Comparison of ENCODE assay signal across 23 cellular contexts in genomic region chrX:152619897-152620296, GRCh38. TPM values are rescaled to one million over a fixed set of nuclear protein-coding genes. Genes with fewer than 3 reads are reported as not detected.
"Had no signal": no experiment of that assay in that cellular context is flagged by ENCODE, and none has a peak within 500 bp of the region (broad histone marks: within the 10 kb centered on the region; RNA-seq: fewer than 3 reads in every experiment).

No MANE protein-coding gene starts in this region.

- H3K4me3 Mint-ChIP-seq: naive thymus-derived CD8-positive, alpha-beta T cell; stimulated activated effector memory CD8-positive, alpha-beta T cell treated with anti-CD3 and anti-CD28 coated beads, Interleukin-12 subunit alpha, Interleukin-12 subunit beta, amount 100 ng/mL, for 72 hours; type B pancreatic cell had no signal

- H3K4me1 ChIP-seq: gastrocnemius medialis, heart right ventricle, psoas muscle, right lobe of liver, suprapubic skin, thyroid gland had no signal

- H3K27ac ChIP-seq: dorsolateral prefrontal cortex, gastrocnemius medialis, heart right ventricle, neutrophil, psoas muscle, right lobe of liver, suprapubic skin, thyroid gland had no signal

- FAIRE-seq: islet of Langerhans, urothelium cell line had no signal

- H3K4me1 Mint-ChIP-seq: naive thymus-derived CD8-positive, alpha-beta T cell; stimulated activated effector memory CD8-positive, alpha-beta T cell treated with anti-CD3 and anti-CD28 coated beads, Interleukin-12 subunit alpha, Interleukin-12 subunit beta, amount 100 ng/mL, for 72 hours had no signal

- H3K4me3 ChIP-seq: dorsolateral prefrontal cortex, gastrocnemius medialis, heart right ventricle, psoas muscle, right lobe of liver, suprapubic skin, thyroid gland had no signal

- H3K9me3 ChIP-seq: gastrocnemius medialis, heart right ventricle, neutrophil, psoas muscle, right lobe of liver, suprapubic skin, thyroid gland had no signal

- H3K9me3 Mint-ChIP-seq: naive thymus-derived CD8-positive, alpha-beta T cell; stimulated activated effector memory CD8-positive, alpha-beta T cell treated with anti-CD3 and anti-CD28 coated beads, Interleukin-12 subunit alpha, Interleukin-12 subunit beta, amount 100 ng/mL, for 72 hours; type B pancreatic cell had no signal

- H3K27me3 ChIP-seq: gastrocnemius medialis, neutrophil, suprapubic skin, thyroid gland had no signal

- H3K36me3 ChIP-seq: gastrocnemius medialis, heart right ventricle, neutrophil, right lobe of liver, suprapubic skin, thyroid gland had no signal

- DNase-seq: dorsolateral prefrontal cortex; effector CD8-positive, alpha-beta T cell; gastrocnemius medialis; heart right ventricle; hypothalamus; kidney glomerular epithelial cell; naive thymus-derived CD8-positive, alpha-beta T cell; psoas muscle; retina; right lobe of liver; stimulated activated CD4-positive, alpha-beta T cell treated with anti-CD3 and anti-CD28 coated beads, Interleukin-4, amount 100 ng/mL, for 1 hour; stimulated activated CD8-positive, alpha-beta memory T cell treated with anti-CD3 and anti-CD28 coated beads, Interleukin-4, amount 100 ng/mL, for 48 hours; stimulated activated naive CD8-positive, alpha-beta T cell treated with anti-CD3 and anti-CD28 coated beads, Interleukin-15, Interleukin-2, amounts not matched to agents 100 U/mL and 50 U/mL, for 24 hours; thyroid gland had no signal

- H3K36me3 Mint-ChIP-seq: naive thymus-derived CD8-positive, alpha-beta T cell; stimulated activated effector memory CD8-positive, alpha-beta T cell treated with anti-CD3 and anti-CD28 coated beads, Interleukin-12 subunit alpha, Interleukin-12 subunit beta, amount 100 ng/mL, for 72 hours; type B pancreatic cell had no signal

- H3K27ac Mint-ChIP-seq: naive thymus-derived CD8-positive, alpha-beta T cell; stimulated activated effector memory CD8-positive, alpha-beta T cell treated with anti-CD3 and anti-CD28 coated beads, Interleukin-12 subunit alpha, Interleukin-12 subunit beta, amount 100 ng/mL, for 72 hours; type B pancreatic cell had no signal

- H3K27me3 Mint-ChIP-seq: type B pancreatic cell had no signal

RNA-seq across cellular contexts. Expression of gene GABRQ, which starts 17.8 kb away (rescaled TPM):
- total RNA-seq: gastrocnemius medialis; lung microvascular endothelial cell; mesenteric fat pad; naive thymus-derived CD8-positive, alpha-beta T cell; osteoblast; psoas muscle; right lobe of liver had no signal
- polyA plus RNA-seq: heart right ventricle; naive thymus-derived CD8-positive, alpha-beta T cell; psoas muscle had no signal
